In genomic region chr12:109944975-109945374, GRCh38 we compare ENCODE assay signal across 11 cellular contexts. TPM values are rescaled to one million over a fixed set of nuclear protein-coding genes. Genes with fewer than 3 reads are reported as not detected.
DNase-seq lines count a peak whose midpoint lies in the region; ATAC-seq lines count a peak whose summit lies in the region.
"Had no signal": no experiment of that assay in that cellular context is flagged by ENCODE, and none has a peak within 500 bp of the region (broad histone marks: within the 10 kb centered on the region; RNA-seq: fewer than 3 reads in every experiment).

No MANE protein-coding gene starts in this region.

- H3K4me3 ChIP-seq in HUES48 (ENCODE audit: low read depth, low read length) = 0 out of 2 replicates have a peak overlapping the region, but pooled peaks have one; percentile 6
- no peak overlapping the region for H3K4me3 ChIP-seq in iPS-18a (ENCODE audit: low read length)
- no peak overlapping the region for H3K4me3 ChIP-seq in trophoblast cell (ENCODE audit: low read depth, low read length)
- H3K4me3 ChIP-seq: transverse colon had no signal

- H3K4ac ChIP-seq in trophoblast cell (ENCODE audit: low read depth, low read length) = no peak overlapping the region

- H3K23ac ChIP-seq in trophoblast cell (ENCODE audit: low read length) = no peak overlapping the region

- no peaks in the 10 kb centered on the region for H3K27me3 Mint-ChIP-seq in activated CD8-positive, alpha-beta memory T cell treated with anti-CD3 and anti-CD28 coated beads, Interleukin-2, amount 10 ng/mL, durations not matched to agents 7 days and 5 days

- H3K9me3 ChIP-seq in HUES48 (ENCODE audit: control insufficient read depth, insufficient read depth, low read length) = no peaks in the 10 kb centered on the region
- H3K9me3 ChIP-seq in iPS-18a (ENCODE audit: control insufficient read depth, low read depth, low read length) = no peaks in the 10 kb centered on the region
- peaks cover 2% of the 10 kb centered on the region for H3K9me3 ChIP-seq in trophoblast cell (ENCODE audit: insufficient read depth, low read depth, low read length)
- H3K9me3 ChIP-seq: transverse colon had no signal

- CTCF ChIA-PET in activated CD8-positive, alpha-beta memory T cell treated with anti-CD3 and anti-CD28 coated beads, Interleukin-2, amount 10 ng/mL, durations not matched to agents 7 days and 5 days (lab: Charles Lee) = no interaction called here

- H3K9ac ChIP-seq in HUES48 (ENCODE audit: low read depth, low read length) = no peak overlapping the region
- peak overlapping the region; percentile 1 for H3K9ac ChIP-seq in iPS-18a (ENCODE audit: low read length)
- no peak overlapping the region for H3K9ac ChIP-seq in trophoblast cell (ENCODE audit: low read length)

- WGBS in trophoblast cell (ENCODE audit: extremely low coverage, insufficient coverage, insufficient read length) = no CpG with 5 or more reads among the region's 13 CpGs

- peak; percentile 30 for DNase-seq in cerebellum (ENCODE audit: low spot score)
- no peak for DNase-seq in trophoblast cell
- DNase-seq in Kasumi-1 (lab: John Stamatoyannopoulos, UW) = no peak
- no peak for DNase-seq in activated CD8-positive, alpha-beta memory T cell treated with anti-CD3 and anti-CD28 coated beads, Interleukin-2, amount 10 ng/mL, durations not matched to agents 7 days and 5 days
- DNase-seq: DMS53, NCI-H82, transverse colon had no signal

- no peak overlapping the region for H2BK12ac ChIP-seq in trophoblast cell (ENCODE audit: low read length)

- H4K8ac ChIP-seq in trophoblast cell (ENCODE audit: low read depth, low read length) = peak overlapping the region; percentile 2

- no peak overlapping the region for H3K14ac ChIP-seq in trophoblast cell (ENCODE audit: low read length)

- no peak overlapping the region for H3K4me3 Mint-ChIP-seq in activated CD8-positive, alpha-beta memory T cell treated with anti-CD3 and anti-CD28 coated beads, Interleukin-2, amount 10 ng/mL, durations not matched to agents 7 days and 5 days

- no peak overlapping the region for H2AFZ ChIP-seq in trophoblast cell (ENCODE audit: insufficient read depth, low read length, poor library complexity)

- peaks cover 28% of the 10 kb centered on the region for H3K4me1 ChIP-seq in HUES48 (ENCODE audit: control insufficient read depth, insufficient read depth, low read length)
- peaks cover 25% of the 10 kb centered on the region for H3K4me1 ChIP-seq in iPS-18a (ENCODE audit: control insufficient read depth, low read depth, low read length)
- H3K4me1 ChIP-seq in trophoblast cell (ENCODE audit: control insufficient read depth in 1 of 2, insufficient read depth in 2 of 2, low read length in 2 of 2) = peaks cover 0 to 2% of the 10 kb centered on the region in 2 experiments

- H3K18ac ChIP-seq in trophoblast cell (ENCODE audit: low read length) = no peak overlapping the region

- ATAC-seq in HG02884 (IDR thresholded peaks at IDR 0.05; ENCODE audit: unreplicated experiment) (no peak), GM21825 (IDR thresholded peaks at IDR 0.05; ENCODE audit: unreplicated experiment) (no peak)
- ATAC-seq in activated CD8-positive, alpha-beta memory T cell treated with anti-CD3 and anti-CD28 coated beads, Interleukin-2, amount 10 ng/mL, durations not matched to agents 7 days and 5 days = no peak

- H4K91ac ChIP-seq in trophoblast cell (ENCODE audit: low read depth, low read length) = no peak overlapping the region

- no peak overlapping the region for H2BK120ac ChIP-seq in trophoblast cell (ENCODE audit: insufficient read depth, low read length, poor library complexity)

- peaks cover 19% of the 10 kb centered on the region for H3K36me3 ChIP-seq in HUES48 (ENCODE audit: control insufficient read depth, insufficient read depth, low read length)
- H3K36me3 ChIP-seq in iPS-18a (ENCODE audit: control insufficient read depth, low read depth, low read length) = peaks cover 4% of the 10 kb centered on the region
- peaks cover 9 to 16% of the 10 kb centered on the region in 2 experiments for H3K36me3 ChIP-seq in trophoblast cell (ENCODE audit: control insufficient read depth in 1 of 2, insufficient read depth in 2 of 2, low read length in 2 of 2)
- H3K36me3 ChIP-seq: transverse colon had no signal

- no peaks in the 10 kb centered on the region for H3K79me1 ChIP-seq in trophoblast cell (ENCODE audit: low read length)

- H3K4me1 Mint-ChIP-seq in activated CD8-positive, alpha-beta memory T cell treated with anti-CD3 and anti-CD28 coated beads, Interleukin-2, amount 10 ng/mL, durations not matched to agents 7 days and 5 days = peaks cover 26% of the 10 kb centered on the region

- no peak overlapping the region for H4K12ac ChIP-seq in trophoblast cell (ENCODE audit: low read depth, low read length)

- peak overlapping the region; percentile 8 for H3K4me2 ChIP-seq in trophoblast cell (ENCODE audit: low read length)

- H3K27ac Mint-ChIP-seq in activated CD8-positive, alpha-beta memory T cell treated with anti-CD3 and anti-CD28 coated beads, Interleukin-2, amount 10 ng/mL, durations not matched to agents 7 days and 5 days = no peak overlapping the region

- no peaks in the 10 kb centered on the region for H3K9me3 Mint-ChIP-seq in activated CD8-positive, alpha-beta memory T cell treated with anti-CD3 and anti-CD28 coated beads, Interleukin-2, amount 10 ng/mL, durations not matched to agents 7 days and 5 days (ENCODE audit: low read depth)

- H3K27ac ChIP-seq in HUES48 (ENCODE audit: low read depth, low read length) = peak overlapping the region; percentile 22
- no peak overlapping the region for H3K27ac ChIP-seq in iPS-18a (ENCODE audit: low read length)
- no peak overlapping the region for H3K27ac ChIP-seq in trophoblast cell (ENCODE audit: low read depth, low read length)

- peaks cover 38% of the 10 kb centered on the region for H3K36me3 Mint-ChIP-seq in activated CD8-positive, alpha-beta memory T cell treated with anti-CD3 and anti-CD28 coated beads, Interleukin-2, amount 10 ng/mL, durations not matched to agents 7 days and 5 days

- no peak overlapping the region for H2BK5ac ChIP-seq in trophoblast cell (ENCODE audit: low read depth, low read length, poor library complexity)

- H3K27me3 ChIP-seq in HUES48 (ENCODE audit: control insufficient read depth, insufficient read depth, low read length) = no peaks in the 10 kb centered on the region
- H3K27me3 ChIP-seq in iPS-18a (ENCODE audit: control insufficient read depth, insufficient read depth, low read length) = no peaks in the 10 kb centered on the region
- no peaks in the 10 kb centered on the region for H3K27me3 ChIP-seq in trophoblast cell (ENCODE audit: insufficient read depth, low read length)
- H3K27me3 ChIP-seq: transverse colon had no signal

- no peak overlapping the region for H2AK5ac ChIP-seq in trophoblast cell (ENCODE audit: low read length)

- H3K79me2 ChIP-seq in trophoblast cell (ENCODE audit: control insufficient read depth, insufficient read depth, low read length, poor library complexity) = no peaks in the 10 kb centered on the region

RNA-seq across cellular contexts. Expression of gene TCHP, which starts 44.9 kb away (rescaled TPM):
- total RNA-seq in cerebellum = 10.6 TPM
- polyA plus RNA-seq in trophoblast cell (2013) = 5.9 and 6.2 TPM in 2 replicates
- 10 to 100 TPM; 38.4 to 40.1 TPM for total RNA-seq in activated CD8-positive, alpha-beta memory T cell treated with anti-CD3 and anti-CD28 coated beads, Interleukin-2, amount 10 ng/mL, durations not matched to agents 7 days and 5 days

RNA-seq across cellular contexts. Expression of gene GIT2, which starts 51.2 kb away (rescaled TPM):
- 63.5 TPM for total RNA-seq in cerebellum
- polyA plus RNA-seq in trophoblast cell (2013) = 13.6 and 15.0 TPM in 2 replicates
- total RNA-seq in activated CD8-positive, alpha-beta memory T cell treated with anti-CD3 and anti-CD28 coated beads, Interleukin-2, amount 10 ng/mL, durations not matched to agents 7 days and 5 days = 10 to 100 TPM; 90.6 to 92.3 TPM

RNA-seq across cellular contexts. Expression of gene ANKRD13A, which starts 54.3 kb away (rescaled TPM):
- total RNA-seq in cerebellum = 45.3 TPM
- polyA plus RNA-seq in trophoblast cell (2013) = 20.1 TPM in 2 replicates
- total RNA-seq in activated CD8-positive, alpha-beta memory T cell treated with anti-CD3 and anti-CD28 coated beads, Interleukin-2, amount 10 ng/mL, durations not matched to agents 7 days and 5 days = 10 to 100 TPM; 68.6 to 78.2 TPM
